ENCODE assay signal across 8 cellular contexts in genomic region chr18:46481048-46481846, GRCh38.
A peak's percentile ranks its signal among the peaks of the same experiment; 100 is the strongest.
DNase-seq lines count a peak whose midpoint lies in the region; ATAC-seq and TF ChIP-seq lines count a peak whose summit lies in the region.

No MANE protein-coding gene starts in this region.

- no peaks in the 10 kb centered on the region for H3K36me3 ChIP-seq in A673 (ENCODE audit: insufficient read depth, low read length, poor library complexity, severe bottlenecking)
- no peaks in the 10 kb centered on the region for H3K36me3 ChIP-seq in ectodermal cell (ENCODE audit: control insufficient read depth, insufficient read depth, low read length)
- no peaks in the 10 kb centered on the region for H3K36me3 ChIP-seq in thyroid gland

- WGBS in ectodermal cell, 2 experiments, result 29 to 30% methylated on average over 9 of the region's 9 CpGs
- 45 to 47% methylated on average over 9 of the region's 9 CpGs for whole genome bisulfite sequencing in thyroid gland, 2 donors

- DNase-seq in A673 (ENCODE audit: low spot score) (peak; percentile 70), NCI-H2171 treated with DMSO at 0.1 percent for 48 hours (lab: John Stamatoyannopoulos, UW) (peak; percentile 23), myocyte (ENCODE audit: low read depth) (peak; percentile 55), thyroid gland (peak; percentile 72 to 77)
- DNase-seq in activated CD4-positive, alpha-beta T cell treated with anti-CD3 and anti-CD28 coated beads, Interleukin-2, amount 10 ng/mL, durations not matched to agents 7 days and 5 days, result peak; percentile 64

- no peak for ATAC-seq in GM19397 (IDR thresholded peaks at IDR 0.05; ENCODE audit: unreplicated experiment)

- POLR2A ChIA-PET in A673 (lab: Charles Lee; ENCODE audit: low non-redundant PET), result no interaction called here
- POLR2A ChIA-PET in activated CD4-positive, alpha-beta T cell treated with anti-CD3 and anti-CD28 coated beads, Interleukin-2, amount 10 ng/mL, durations not matched to agents 7 days and 5 days (lab: Charles Lee), result no interaction called here

- no peak overlapping the region for H3K27ac Mint-ChIP-seq in activated CD4-positive, alpha-beta T cell treated with anti-CD3 and anti-CD28 coated beads, Interleukin-2, amount 10 ng/mL, durations not matched to agents 7 days and 5 days

- no peaks in the 10 kb centered on the region for H3K27me3 ChIP-seq in A673 (replicated peaks; ENCODE audit: insufficient read depth, low read depth, low read length, poor library complexity)
- H3K27me3 ChIP-seq in ectodermal cell (ENCODE audit: control insufficient read depth, insufficient read depth, low read length, poor library complexity, severe bottlenecking), result no peaks in the 10 kb centered on the region
- H3K27me3 ChIP-seq in thyroid gland, result no peaks in the 10 kb centered on the region

- CTCF ChIA-PET in A673 (lab: Charles Lee), result interaction anchor here (0.5 to 2.5 kb wide), 4 partner anchors 179 to 308 kb away, joined by 3 to 13 read pairs (median 6); a partner anchor contains a TSS
- CTCF ChIA-PET in activated CD4-positive, alpha-beta T cell treated with anti-CD3 and anti-CD28 coated beads, Interleukin-2, amount 10 ng/mL, durations not matched to agents 7 days and 5 days (lab: Charles Lee), result interaction anchor here (1.5 kb wide), 1 partner anchor 151 kb away, joined by 3 read pairs; no protein-coding TSS in a partner anchor

- H3K27me3 Mint-ChIP-seq in activated CD4-positive, alpha-beta T cell treated with anti-CD3 and anti-CD28 coated beads, Interleukin-2, amount 10 ng/mL, durations not matched to agents 7 days and 5 days, result peaks cover 9% of the 10 kb centered on the region

- H3K9me3 ChIP-seq in A673 (ENCODE audit: low read depth, low read length, poor library complexity, severe bottlenecking) (no peaks in the 10 kb centered on the region), ectodermal cell (ENCODE audit: control insufficient read depth, low read length) (no peaks in the 10 kb centered on the region), thyroid gland (no peaks in the 10 kb centered on the region)

- H3K9me3 Mint-ChIP-seq in activated CD4-positive, alpha-beta T cell treated with anti-CD3 and anti-CD28 coated beads, Interleukin-2, amount 10 ng/mL, durations not matched to agents 7 days and 5 days, result no peaks in the 10 kb centered on the region

- no peak overlapping the region for H3K4me3 Mint-ChIP-seq in activated CD4-positive, alpha-beta T cell treated with anti-CD3 and anti-CD28 coated beads, Interleukin-2, amount 10 ng/mL, durations not matched to agents 7 days and 5 days

- intact Hi-C loops in A673 (cut with micrococcal nuclease; ENCODE audit: unreplicated experiment), result loop anchor here (1.0 to 10.0 kb wide), 3 partner anchors 164 to 334 kb away; no protein-coding TSS in a partner anchor
- intact Hi-C loops in thyroid gland (cut with DNase I), result loop anchor here (5.0 to 10.0 kb wide), 2 partner anchors 176 to 316 kb away; partner anchors contain the start of gene LOXHD1

- no peaks in the 10 kb centered on the region for H3K36me3 Mint-ChIP-seq in activated CD4-positive, alpha-beta T cell treated with anti-CD3 and anti-CD28 coated beads, Interleukin-2, amount 10 ng/mL, durations not matched to agents 7 days and 5 days (ENCODE audit: low read depth)

- TF ChIP-seq CTCF in A673 (conservative IDR thresholded peaks at IDR 0.05; ENCODE audit: low read depth, low read length), result peak; percentile 80
- peak; percentile 72 for TF ChIP-seq CTCF in GM12875 (IDR thresholded peaks at IDR 0.05; ENCODE audit: borderline replicate concordance, insufficient read depth, low read depth, low read length)
- peak; percentile 66 to 93 (median 80) for TF ChIP-seq CTCF in thyroid gland (IDR thresholded peaks at IDR 0.05)

- H3K4me3 ChIP-seq in A673 (ENCODE audit: low read depth, low read length, poor library complexity, severe bottlenecking), result no peak overlapping the region
- H3K4me3 ChIP-seq in GM12875 (ENCODE audit: low read depth, low read length), result no peak overlapping the region
- no peak overlapping the region for H3K4me3 ChIP-seq in ectodermal cell (ENCODE audit: insufficient read depth, low read depth, low read length)
- no peak overlapping the region for H3K4me3 ChIP-seq in thyroid gland (replicated peaks in 1 of 3)

- H3K4me1 Mint-ChIP-seq in activated CD4-positive, alpha-beta T cell treated with anti-CD3 and anti-CD28 coated beads, Interleukin-2, amount 10 ng/mL, durations not matched to agents 7 days and 5 days, result no peaks in the 10 kb centered on the region

- H3K27ac ChIP-seq in A673 (ENCODE audit: low read depth, low read length, poor library complexity, severe bottlenecking) (no peak overlapping the region), ectodermal cell (ENCODE audit: insufficient read depth, low read depth, low read length, poor library complexity, severe bottlenecking) (peak overlapping the region; percentile 42), thyroid gland (no peak overlapping the region)

- no peak for TF ChIP-seq POLR2A in thyroid gland (IDR thresholded peaks at IDR 0.05)

- BruUV-seq in A673 (replicated peaks; lab: Mats Ljungman, UMichigan), result no TSS peak

- H3K4me1 ChIP-seq in A673 (ENCODE audit: insufficient read depth, low read length, poor library complexity, severe bottlenecking) (peaks cover 15% of the 10 kb centered on the region), ectodermal cell (ENCODE audit: control insufficient read depth, insufficient read depth, low read length) (peaks cover 23% of the 10 kb centered on the region), thyroid gland (no peaks in the 10 kb centered on the region)

Comparison
In these comparisons a context has a peak if more than half of its experiments do, and no peak if none do; other contexts are left out.
1. DNase-seq: peak in every context shown above with its lines; median percentile 74 in thyroid gland; 70 in A673; 64 in activated CD4-positive, alpha-beta T cell treated with anti-CD3 and anti-CD28 coated beads, Interleukin-2, amount 10 ng/mL, durations not matched to agents 7 days and 5 days; 55 in myocyte; 23 in NCI-H2171 treated with DMSO at 0.1 percent for 48 hours.